In genomic region chr12:51341259-51342007, GRCh38 we compare ENCODE assay signal across 8 cellular contexts.
DNase-seq lines count a peak whose midpoint lies in the region; ATAC-seq and TF ChIP-seq lines count a peak whose summit lies in the region.

No MANE protein-coding gene starts in this region.

- no peak for DNase-seq in AG09319 (ENCODE audit: extremely low read depth, low read depth)
- DNase-seq in NCI-H2196 (lab: John Stamatoyannopoulos, UW; ENCODE audit: unreplicated experiment), result peak; percentile 80
- DNase-seq in activated CD4-positive, CD25-positive, alpha-beta regulatory T cell treated with anti-CD3 and anti-CD28 coated beads, Interleukin-2, amount 50 U/mL, for 72 hours, result peak; percentile 62
- DNase-seq in cerebellar cortex (ENCODE audit: low spot score), result peak; percentile 79
- peak; percentile 76 for DNase-seq in kidney tubule cell (ENCODE audit: low spot score)
- peak; percentile 72 to 74 for DNase-seq in stimulated activated CD4-positive, alpha-beta T cell treated with anti-CD3 and anti-CD28 coated beads, Interleukin-2, amount 100 ng/mL, for 24 hours

- ATAC-seq in GM21723 (IDR thresholded peaks at IDR 0.05; ENCODE audit: unreplicated experiment), result peak; percentile 65
- ATAC-seq in GM21576 (IDR thresholded peaks at IDR 0.05; ENCODE audit: unreplicated experiment), result no peak

- peak; percentile 100 for TF ChIP-seq CTCF in AG09319 (IDR thresholded peaks at IDR 0.05; ENCODE audit: low read depth, low read length)
